Comparison of ENCODE assay signal across 3 cellular contexts in the genomic region with DNA sequence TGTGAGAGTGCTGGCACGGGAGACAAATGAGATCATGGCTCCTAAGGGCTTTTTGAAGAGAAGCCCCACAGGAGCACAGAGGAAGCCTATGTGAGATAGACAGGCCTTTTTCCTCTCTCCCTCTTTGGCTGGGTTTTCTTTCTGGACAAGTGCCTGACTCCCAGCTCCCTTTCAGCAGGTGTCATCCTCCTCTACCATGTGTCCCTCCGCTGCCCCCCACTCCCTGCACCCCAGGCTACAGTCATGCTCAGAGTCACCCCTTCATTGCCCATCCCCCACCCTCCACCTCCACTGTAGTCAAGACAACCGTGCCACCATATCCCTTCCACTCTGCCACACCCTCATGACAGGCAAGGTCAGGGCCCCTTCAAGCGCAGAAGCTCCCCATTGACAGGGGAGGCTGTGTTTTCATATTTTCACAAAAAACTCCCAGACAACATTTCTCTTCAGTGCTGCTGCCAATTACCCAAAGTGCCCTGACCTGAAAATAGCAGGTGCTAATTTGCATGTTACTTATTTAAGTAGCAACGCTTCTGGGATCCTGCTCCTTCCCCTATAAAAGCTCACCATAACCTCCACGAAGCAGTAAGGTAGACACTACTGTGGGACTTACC.
TF ChIP-seq lines count a peak whose summit lies in the region.

No MANE protein-coding gene starts in this region.

TF ChIP-seq in SK-N-SH, 30 proteins besides CTCF, POLR2A, EP300 and RAD21 (continued from another document):
- TF ChIP-seq, protein P1, sequence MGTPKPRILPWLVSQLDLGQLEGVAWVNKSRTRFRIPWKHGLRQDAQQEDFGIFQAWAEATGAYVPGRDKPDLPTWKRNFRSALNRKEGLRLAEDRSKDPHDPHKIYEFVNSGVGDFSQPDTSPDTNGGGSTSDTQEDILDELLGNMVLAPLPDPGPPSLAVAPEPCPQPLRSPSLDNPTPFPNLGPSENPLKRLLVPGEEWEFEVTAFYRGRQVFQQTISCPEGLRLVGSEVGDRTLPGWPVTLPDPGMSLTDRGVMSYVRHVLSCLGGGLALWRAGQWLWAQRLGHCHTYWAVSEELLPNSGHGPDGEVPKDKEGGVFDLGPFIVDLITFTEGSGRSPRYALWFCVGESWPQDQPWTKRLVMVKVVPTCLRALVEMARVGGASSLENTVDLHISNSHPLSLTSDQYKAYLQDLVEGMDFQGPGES (IDR thresholded peaks at IDR 0.05; ENCODE audit: low read depth, low read length), result no peak
- no peak for TF ChIP-seq NRF1 (IDR thresholded peaks at IDR 0.05; ENCODE audit: low read depth, low read length)
- TF ChIP-seq, protein P2, sequence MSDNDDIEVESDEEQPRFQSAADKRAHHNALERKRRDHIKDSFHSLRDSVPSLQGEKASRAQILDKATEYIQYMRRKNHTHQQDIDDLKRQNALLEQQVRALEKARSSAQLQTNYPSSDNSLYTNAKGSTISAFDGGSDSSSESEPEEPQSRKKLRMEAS (IDR thresholded peaks at IDR 0.05; ENCODE audit: low read depth), result no peak
- no peak for TF ChIP-seq GATA2 (CRISPR knock-in tag; IDR thresholded peaks at IDR 0.05)
- TF ChIP-seq TCF12 (IDR thresholded peaks at IDR 0.05), result no peak
- TF ChIP-seq RXRA (IDR thresholded peaks at IDR 0.05; ENCODE audit: borderline replicate concordance, low read depth), result no peak
- no peak for TF ChIP-seq USF1 (IDR thresholded peaks at IDR 0.05; ENCODE audit: borderline replicate concordance, low read depth)
- TF ChIP-seq JUND (IDR thresholded peaks at IDR 0.05), result no peak
- no peak for TF ChIP-seq TEAD4 (IDR thresholded peaks at IDR 0.05; ENCODE audit: borderline replicate concordance, insufficient read depth)
- no peak for TF ChIP-seq NFIC (IDR thresholded peaks at IDR 0.05; ENCODE audit: borderline replicate concordance)

TF ChIP-seq in SK-N-SH treated with all-trans-retinoic acid at 6 μM for 48 hours, 23 proteins besides CTCF, POLR2A, EP300 and RAD21 (continued from another document and continues in another):
- TF ChIP-seq, protein P3, sequence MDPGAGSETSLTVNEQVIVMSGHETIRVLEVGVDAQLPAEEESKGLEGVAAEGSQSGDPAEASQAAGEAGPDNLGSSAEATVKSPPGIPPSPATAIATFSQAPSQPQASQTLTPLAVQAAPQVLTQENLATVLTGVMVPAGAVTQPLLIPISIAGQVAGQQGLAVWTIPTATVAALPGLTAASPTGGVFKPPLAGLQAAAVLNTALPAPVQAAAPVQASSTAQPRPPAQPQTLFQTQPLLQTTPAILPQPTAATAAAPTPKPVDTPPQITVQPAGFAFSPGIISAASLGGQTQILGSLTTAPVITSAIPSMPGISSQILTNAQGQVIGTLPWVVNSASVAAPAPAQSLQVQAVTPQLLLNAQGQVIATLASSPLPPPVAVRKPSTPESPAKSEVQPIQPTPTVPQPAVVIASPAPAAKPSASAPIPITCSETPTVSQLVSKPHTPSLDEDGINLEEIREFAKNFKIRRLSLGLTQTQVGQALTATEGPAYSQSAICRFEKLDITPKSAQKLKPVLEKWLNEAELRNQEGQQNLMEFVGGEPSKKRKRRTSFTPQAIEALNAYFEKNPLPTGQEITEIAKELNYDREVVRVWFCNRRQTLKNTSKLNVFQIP (CRISPR knock-in tag; IDR thresholded peaks at IDR 0.05; ENCODE audit: borderline replicate concordance, low read depth), result no peak
- TF ChIP-seq SNAI2 (CRISPR knock-in tag; IDR thresholded peaks at IDR 0.05) (no peak), ARNTL (CRISPR knock-in tag; IDR thresholded peaks at IDR 0.05; ENCODE audit: borderline replicate concordance, low read depth) (no peak), ZNF565 (CRISPR knock-in tag; conservative IDR thresholded peaks at IDR 0.05; ENCODE audit: low read depth) (no peak), RARB (CRISPR knock-in tag; IDR thresholded peaks at IDR 0.05) (no peak), ISL1 (CRISPR knock-in tag; IDR thresholded peaks at IDR 0.05) (no peak), TOX (CRISPR knock-in tag; IDR thresholded peaks at IDR 0.05; ENCODE audit: borderline replicate concordance) (no peak), ZNF8 (CRISPR knock-in tag; IDR thresholded peaks at IDR 0.05) (no peak), ZNF70 (CRISPR knock-in tag; IDR thresholded peaks at IDR 0.05) (no peak), GLIS3 (CRISPR knock-in tag; IDR thresholded peaks at IDR 0.05) (no peak), ZC3H10 (CRISPR knock-in tag; IDR thresholded peaks at IDR 0.05) (no peak), OSR1 (CRISPR knock-in tag; IDR thresholded peaks at IDR 0.05) (no peak), CREB5 (CRISPR knock-in tag; IDR thresholded peaks at IDR 0.05; ENCODE audit: low read depth) (no peak), TCF4 (CRISPR knock-in tag; IDR thresholded peaks at IDR 0.05; ENCODE audit: borderline replicate concordance) (no peak), ESRRG (CRISPR knock-in tag; IDR thresholded peaks at IDR 0.05) (no peak), ZFP30 (CRISPR knock-in tag; IDR thresholded peaks at IDR 0.05) (no peak)
- TF ChIP-seq, protein P4, sequence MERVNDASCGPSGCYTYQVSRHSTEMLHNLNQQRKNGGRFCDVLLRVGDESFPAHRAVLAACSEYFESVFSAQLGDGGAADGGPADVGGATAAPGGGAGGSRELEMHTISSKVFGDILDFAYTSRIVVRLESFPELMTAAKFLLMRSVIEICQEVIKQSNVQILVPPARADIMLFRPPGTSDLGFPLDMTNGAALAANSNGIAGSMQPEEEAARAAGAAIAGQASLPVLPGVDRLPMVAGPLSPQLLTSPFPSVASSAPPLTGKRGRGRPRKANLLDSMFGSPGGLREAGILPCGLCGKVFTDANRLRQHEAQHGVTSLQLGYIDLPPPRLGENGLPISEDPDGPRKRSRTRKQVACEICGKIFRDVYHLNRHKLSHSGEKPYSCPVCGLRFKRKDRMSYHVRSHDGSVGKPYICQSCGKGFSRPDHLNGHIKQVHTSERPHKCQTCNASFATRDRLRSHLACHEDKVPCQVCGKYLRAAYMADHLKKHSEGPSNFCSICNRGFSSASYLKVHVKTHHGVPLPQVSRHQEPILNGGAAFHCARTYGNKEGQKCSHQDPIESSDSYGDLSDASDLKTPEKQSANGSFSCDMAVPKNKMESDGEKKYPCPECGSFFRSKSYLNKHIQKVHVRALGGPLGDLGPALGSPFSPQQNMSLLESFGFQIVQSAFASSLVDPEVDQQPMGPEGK (CRISPR knock-in tag; IDR thresholded peaks at IDR 0.05; ENCODE audit: borderline replicate concordance), result no peak

TF ChIP-seq in GM12878, 131 proteins besides CTCF, POLR2A, EP300 and RAD21 (continued from another document):
- TF ChIP-seq PKNOX1 (IDR thresholded peaks at IDR 0.05), result no peak
TF ChIP-seq in GM12878: peak in this region for 0.
